9 cellular contexts compared by ENCODE assay signal in the genomic region with DNA sequence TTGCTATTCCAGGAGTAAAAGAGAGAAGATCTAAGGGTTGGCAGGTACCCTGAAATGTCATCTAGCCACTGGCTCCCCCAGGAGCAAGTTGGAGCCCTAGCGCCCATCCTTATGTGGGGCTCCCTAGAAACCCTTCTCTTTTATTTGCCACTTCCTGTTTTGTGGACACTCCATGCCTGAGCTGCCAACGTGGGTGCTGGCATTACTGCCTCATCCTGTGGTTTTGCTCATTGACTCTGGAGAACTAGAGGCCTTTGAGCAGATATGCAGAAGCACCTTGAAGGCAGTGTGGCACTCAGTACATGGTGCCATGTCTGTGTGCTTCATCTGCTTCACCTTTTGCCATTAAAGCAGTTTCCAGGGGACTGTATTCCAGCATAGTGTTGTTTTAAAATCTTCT. TPM values are rescaled to one million over a fixed set of nuclear protein-coding genes. Genes with fewer than 3 reads are reported as not detected.
DNase-seq lines count a peak whose midpoint lies in the region; ATAC-seq and TF ChIP-seq lines count a peak whose summit lies in the region.
"Had no signal": no experiment of that assay in that cellular context is flagged by ENCODE, and none has a peak within 500 bp of the region (broad histone marks: within the 10 kb centered on the region; RNA-seq: fewer than 3 reads in every experiment).

No MANE protein-coding gene starts in this region.

- DNase-seq in activated B cell treated with CpG ODN at 0.5 μM for 24 hours (no peak), kidney glomerular epithelial cell (lab: John Stamatoyannopoulos, UW) (peak; percentile 16), COR-L47 (lab: John Stamatoyannopoulos, UW) (no peak)

- intact Hi-C loops in activated B cell treated with CpG ODN at 0.5 μM for 24 hours (cut with micrococcal nuclease), result loop anchor here (2.0 kb wide), 2 partner anchors 59 to 211 kb away; no protein-coding TSS in a partner anchor

- H3K27me3 ChIP-seq in ACC112 (ENCODE audit: insufficient read depth, low read length), result no peaks in the 10 kb centered on the region
- H3K27me3 ChIP-seq: SJSA1 had no signal

- H3K27ac ChIP-seq in ACC112 (ENCODE audit: low read depth, low read length), result peak overlapping the region; percentile 84
- H3K27ac ChIP-seq: SJSA1 had no signal

- peak overlapping the region in 3 of 4 donors; percentile 31 to 82 (median 70) for H3K4me3 Mint-ChIP-seq in IgD-negative memory B cell
- H3K4me3 Mint-ChIP-seq in activated B cell treated with CpG ODN at 0.5 μM for 24 hours, result peak overlapping the region; percentile 62

- H3K36me3 ChIP-seq in ACC112 (ENCODE audit: insufficient read depth, low read length), result peaks cover 6% of the 10 kb centered on the region

- H3K27me3 Mint-ChIP-seq in IgD-negative memory B cell, result peaks cover 1% of the 10 kb centered on the region
- no peaks in the 10 kb centered on the region for H3K27me3 Mint-ChIP-seq in activated B cell treated with CpG ODN at 0.5 μM for 24 hours

- peaks cover 74% of the 10 kb centered on the region for H3K79me2 ChIP-seq in ACC112 (ENCODE audit: control insufficient read depth, insufficient read depth, low read length, unreplicated experiment)

- ATAC-seq in activated B cell treated with CpG ODN at 0.5 μM for 24 hours (ENCODE audit: low read depth) (no peak), GM18511 (IDR thresholded peaks at IDR 0.05; ENCODE audit: unreplicated experiment) (no peak), GM18519 (IDR thresholded peaks at IDR 0.05; ENCODE audit: low FRiP score, unreplicated experiment) (no peak), HG02610 (IDR thresholded peaks at IDR 0.05; ENCODE audit: unreplicated experiment) (no peak)

- peaks cover 23% of the 10 kb centered on the region for H3K36me3 Mint-ChIP-seq in IgD-negative memory B cell
- peaks cover 85% of the 10 kb centered on the region for H3K36me3 Mint-ChIP-seq in activated B cell treated with CpG ODN at 0.5 μM for 24 hours (ENCODE audit: low read depth)

- H3K4me1 ChIP-seq in ACC112 (ENCODE audit: control insufficient read depth, insufficient read depth, low read length, unreplicated experiment), result peaks cover 52% of the 10 kb centered on the region

- no peak overlapping the region for H2AFZ ChIP-seq in ACC112 (ENCODE audit: low read length, unreplicated experiment)

- CTCF ChIA-PET in activated B cell treated with CpG ODN at 0.5 μM for 24 hours (lab: Charles Lee), result no interaction called here

- peak overlapping the region; percentile 36; the same call in 1 of the 2 replicates for H3K4me3 ChIP-seq in ACC112 (ENCODE audit: low read depth, low read length)
- H3K4me3 ChIP-seq: SJSA1 had no signal

- no peak for TF ChIP-seq CTCF in activated B cell treated with CpG ODN at 0.5 μM for 24 hours (IDR thresholded peaks at IDR 0.05)

- peaks cover 62 to 73% (median 73%) of the 10 kb centered on the region in 3 donors for H3K4me1 Mint-ChIP-seq in IgD-negative memory B cell
- peaks cover 94% of the 10 kb centered on the region for H3K4me1 Mint-ChIP-seq in activated B cell treated with CpG ODN at 0.5 μM for 24 hours

- peak overlapping the region; percentile 67 to 97 (median 93) for H3K27ac Mint-ChIP-seq in IgD-negative memory B cell
- peak overlapping the region; percentile 89 for H3K27ac Mint-ChIP-seq in activated B cell treated with CpG ODN at 0.5 μM for 24 hours

- H3K9me3 Mint-ChIP-seq in IgD-negative memory B cell, result peaks cover 0 to 3% (median 0%) of the 10 kb centered on the region in 3 donors
- H3K9me3 Mint-ChIP-seq in activated B cell treated with CpG ODN at 0.5 μM for 24 hours, result no peaks in the 10 kb centered on the region

- POLR2A ChIA-PET in activated B cell treated with CpG ODN at 0.5 μM for 24 hours (lab: Charles Lee), result interaction anchor here (0.6 to 6.2 kb wide), 5 partner anchors 8 to 103 kb away, joined by 3 to 129 read pairs (median 8); partner anchors contain the start of gene EDEM1

RNA-seq across cellular contexts. Expression of gene EDEM1, which starts 8.1 kb away (rescaled TPM):
- 58.4 TPM for polyA plus RNA-seq in IgD-negative memory B cell
- total RNA-seq in activated B cell treated with CpG ODN at 0.5 μM for 24 hours, result 171 and 185 TPM in 2 replicates
